ENCODE assay signal across 17 cellular contexts in genomic region chr12:106898001-106898966, GRCh38.
DNase-seq lines count a peak whose midpoint lies in the region; ATAC-seq and TF ChIP-seq lines count a peak whose summit lies in the region.
"Had no signal": no experiment of that assay in that cellular context is flagged by ENCODE, and none has a peak within 500 bp of the region (broad histone marks: within the 10 kb centered on the region; RNA-seq: fewer than 3 reads in every experiment).

No MANE protein-coding gene starts in this region.

- no peak overlapping the region; the same call in 1 of the 2 replicates for H2AFZ ChIP-seq in Loucy (ENCODE audit: low read length)

- ATAC-seq in HG02571 (IDR thresholded peaks at IDR 0.05; ENCODE audit: unreplicated experiment) = no peak
- ATAC-seq: activated CD4-positive, alpha-beta T cell treated with anti-CD3 and anti-CD28 coated beads for 36 hours; foreskin keratinocyte; stimulated activated naive CD8-positive, alpha-beta T cell treated with anti-CD3 and anti-CD28 coated beads, Interleukin-15, amount 100 ng/mL, for 72 hours had no signal

- intact Hi-C loops in posterior cingulate gyrus (cut with DNase I) = no loop called here

- no peaks in the 10 kb centered on the region for H3K36me3 ChIP-seq in Loucy (ENCODE audit: insufficient read depth, low read length)
- H3K36me3 ChIP-seq: SJSA1, uterus had no signal

- no peaks in the 10 kb centered on the region for H3K79me2 ChIP-seq in Loucy (ENCODE audit: insufficient read depth, low read length)

- no peak overlapping the region for H3K27ac ChIP-seq in RWPE1
- H3K27ac ChIP-seq: foreskin keratinocyte, SJSA1, uterus had no signal

- CTCF ChIA-PET in RWPE1 (lab: Yijun Ruan, JAX) = interaction anchor here (0.6 to 0.9 kb wide), 3 partner anchors 12 to 135 kb away, joined by 3 to 4 read pairs (median 3); no protein-coding TSS in a partner anchor

- no peak overlapping the region for H3K4me3 ChIP-seq in Loucy (ENCODE audit: low read length, poor library complexity, severe bottlenecking)
- H3K4me3 ChIP-seq: SJSA1, uterus had no signal

- peak overlapping the region; percentile 48 for H3K4me2 ChIP-seq in Loucy (ENCODE audit: low read depth, low read length, poor library complexity, severe bottlenecking)

- no peaks in the 10 kb centered on the region for H3K4me1 ChIP-seq in Loucy (ENCODE audit: insufficient read depth, low read length, poor library complexity, severe bottlenecking)
- H3K4me1 ChIP-seq: foreskin keratinocyte, uterus had no signal

- DNase-seq in NCI-H2227 treated with DMSO at 0.1 percent for 48 hours (lab: John Stamatoyannopoulos, UW) = peak; percentile 67
- peak; percentile 36 for DNase-seq in globus pallidus (ENCODE audit: low spot score)
- peak in 6 of 10 donors; percentile 18 to 77 (median 24) for DNase-seq in posterior cingulate gyrus
- DNase-seq in RWPE1 (ENCODE audit: low spot score) = no peak
- DNase-seq in activated CD4-positive, alpha-beta T cell treated with anti-CD3 and anti-CD28 coated beads for 48 hours = no peak
- DNase-seq in NCI-H524 treated with DMSO at 0.1 percent for 48 hours (lab: John Stamatoyannopoulos, UW) = no peak
- DNase-seq: activated CD4-positive, alpha-beta T cell treated with anti-CD3 and anti-CD28 coated beads for 36 hours; activated naive CD8-positive, alpha-beta T cell treated with anti-CD3 and anti-CD28 coated beads, Interleukin-2, amount 10 ng/mL, durations not matched to agents 7 days and 5 days; DND-41; foreskin keratinocyte; NCI-H1048; stimulated activated naive CD8-positive, alpha-beta T cell treated with anti-CD3 and anti-CD28 coated beads, Interleukin-15, amount 100 ng/mL, for 72 hours; T1000; uterus had no signal

- POLR2A ChIA-PET in RWPE1 (lab: Yijun Ruan, JAX; ENCODE audit: low non-redundant PET) = no interaction called here

- no peaks in the 10 kb centered on the region for H3K9me2 ChIP-seq in Loucy (replicated peaks; ENCODE audit: low read depth, low read length)

- H3K9me3 ChIP-seq in Loucy (ENCODE audit: insufficient read depth, low read depth, low read length) = no peaks in the 10 kb centered on the region
- H3K9me3 ChIP-seq: SJSA1, uterus had no signal

- peak overlapping the region; percentile 27 for H3K9ac ChIP-seq in Loucy (ENCODE audit: low read depth, low read length, poor library complexity, severe bottlenecking)

- H3F3A ChIP-seq in Loucy (ENCODE audit: low read depth) = no peaks in the 10 kb centered on the region

- H4K20me1 ChIP-seq in Loucy (ENCODE audit: insufficient read depth, low read length, poor library complexity, severe bottlenecking) = no peaks in the 10 kb centered on the region

- H3K27me3 ChIP-seq in Loucy (ENCODE audit: insufficient read depth, low read length, poor library complexity, severe bottlenecking) = peaks cover 31% of the 10 kb centered on the region
- H3K27me3 ChIP-seq: SJSA1, uterus had no signal

- TF ChIP-seq CTCF in Loucy (conservative IDR thresholded peaks at IDR 0.05; ENCODE audit: low read length) (no peak), RWPE1 (conservative IDR thresholded peaks at IDR 0.05; ENCODE audit: low read depth) (no peak)

Comparison
In these comparisons a context has a peak if more than half of its experiments do, and no peak if none do; other contexts are left out.
1. DNase-seq: peak in NCI-H2227 treated with DMSO at 0.1 percent for 48 hours (single experiment), globus pallidus (single experiment) and posterior cingulate gyrus (6 of 10); none in RWPE1 (single experiment), activated CD4-positive, alpha-beta T cell treated with anti-CD3 and anti-CD28 coated beads for 48 hours (single experiment) and NCI-H524 treated with DMSO at 0.1 percent for 48 hours (single experiment).